1 cellular context compared by ENCODE assay signal in the genomic region with DNA sequence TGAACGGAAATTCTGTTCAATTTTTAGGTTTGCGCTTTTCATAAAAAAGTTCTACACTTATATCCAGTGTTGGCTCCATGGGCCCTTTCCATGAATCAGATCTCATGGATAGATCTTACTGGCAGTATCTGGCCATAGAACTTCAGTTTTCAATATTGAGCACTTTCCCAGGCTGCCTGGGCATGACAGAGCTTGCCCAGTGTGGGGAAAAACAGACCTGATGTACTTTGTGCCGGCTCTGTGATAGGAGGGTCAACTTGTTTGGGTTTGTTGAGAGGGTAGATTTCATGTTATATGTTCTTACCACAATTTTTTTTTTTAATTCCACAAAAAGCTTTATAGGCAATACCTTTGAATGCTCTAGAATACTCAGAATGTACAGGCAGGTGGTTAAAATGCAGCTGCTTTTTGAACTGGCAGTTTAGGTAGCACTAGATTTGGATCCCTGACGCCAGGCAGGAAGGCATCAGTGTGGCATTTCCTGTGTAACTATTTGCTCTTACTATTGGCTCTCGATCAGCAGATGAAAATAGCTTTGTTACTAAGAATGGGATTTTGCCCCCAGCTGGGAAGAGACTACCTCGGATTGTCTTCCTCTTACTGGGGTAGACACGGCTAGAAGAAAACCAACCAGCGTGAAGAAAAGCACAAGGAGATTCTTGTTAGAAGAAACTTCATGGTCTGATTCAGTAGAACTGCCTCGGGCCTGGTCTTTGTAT.
TF ChIP-seq lines count a peak whose summit lies in the region.

No MANE protein-coding gene starts in this region.

TF ChIP-seq in GM12878, 131 proteins besides CTCF, POLR2A, EP300 and RAD21 (continued from another document):
- TF ChIP-seq, protein P1, sequence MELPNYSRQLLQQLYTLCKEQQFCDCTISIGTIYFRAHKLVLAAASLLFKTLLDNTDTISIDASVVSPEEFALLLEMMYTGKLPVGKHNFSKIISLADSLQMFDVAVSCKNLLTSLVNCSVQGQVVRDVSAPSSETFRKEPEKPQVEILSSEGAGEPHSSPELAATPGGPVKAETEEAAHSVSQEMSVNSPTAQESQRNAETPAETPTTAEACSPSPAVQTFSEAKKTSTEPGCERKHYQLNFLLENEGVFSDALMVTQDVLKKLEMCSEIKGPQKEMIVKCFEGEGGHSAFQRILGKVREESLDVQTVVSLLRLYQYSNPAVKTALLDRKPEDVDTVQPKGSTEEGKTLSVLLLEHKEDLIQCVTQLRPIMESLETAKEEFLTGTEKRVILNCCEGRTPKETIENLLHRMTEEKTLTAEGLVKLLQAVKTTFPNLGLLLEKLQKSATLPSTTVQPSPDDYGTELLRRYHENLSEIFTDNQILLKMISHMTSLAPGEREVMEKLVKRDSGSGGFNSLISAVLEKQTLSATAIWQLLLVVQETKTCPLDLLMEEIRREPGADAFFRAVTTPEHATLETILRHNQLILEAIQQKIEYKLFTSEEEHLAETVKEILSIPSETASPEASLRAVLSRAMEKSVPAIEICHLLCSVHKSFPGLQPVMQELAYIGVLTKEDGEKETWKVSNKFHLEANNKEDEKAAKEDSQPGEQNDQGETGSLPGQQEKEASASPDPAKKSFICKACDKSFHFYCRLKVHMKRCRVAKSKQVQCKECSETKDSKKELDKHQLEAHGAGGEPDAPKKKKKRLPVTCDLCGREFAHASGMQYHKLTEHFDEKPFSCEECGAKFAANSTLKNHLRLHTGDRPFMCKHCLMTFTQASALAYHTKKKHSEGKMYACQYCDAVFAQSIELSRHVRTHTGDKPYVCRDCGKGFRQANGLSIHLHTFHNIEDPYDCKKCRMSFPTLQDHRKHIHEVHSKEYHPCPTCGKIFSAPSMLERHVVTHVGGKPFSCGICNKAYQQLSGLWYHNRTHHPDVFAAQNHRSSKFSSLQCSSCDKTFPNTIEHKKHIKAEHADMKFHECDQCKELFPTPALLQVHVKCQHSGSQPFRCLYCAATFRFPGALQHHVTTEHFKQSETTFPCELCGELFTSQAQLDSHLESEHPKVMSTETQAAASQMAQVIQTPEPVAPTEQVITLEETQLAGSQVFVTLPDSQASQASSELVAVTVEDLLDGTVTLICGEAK (IDR thresholded peaks at IDR 0.05; ENCODE audit: borderline replicate concordance) = peak; percentile 79
- no peak; the same call in 1 of the 2 replicates for TF ChIP-seq CREM (IDR thresholded peaks at IDR 0.05; ENCODE audit: low read depth)
- TF ChIP-seq, protein P2, sequence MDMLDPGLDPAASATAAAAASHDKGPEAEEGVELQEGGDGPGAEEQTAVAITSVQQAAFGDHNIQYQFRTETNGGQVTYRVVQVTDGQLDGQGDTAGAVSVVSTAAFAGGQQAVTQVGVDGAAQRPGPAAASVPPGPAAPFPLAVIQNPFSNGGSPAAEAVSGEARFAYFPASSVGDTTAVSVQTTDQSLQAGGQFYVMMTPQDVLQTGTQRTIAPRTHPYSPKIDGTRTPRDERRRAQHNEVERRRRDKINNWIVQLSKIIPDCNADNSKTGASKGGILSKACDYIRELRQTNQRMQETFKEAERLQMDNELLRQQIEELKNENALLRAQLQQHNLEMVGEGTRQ (IDR thresholded peaks at IDR 0.05; ENCODE audit: borderline replicate concordance, low read depth, low read length) = no peak
- TF ChIP-seq YBX1 (IDR thresholded peaks at IDR 0.05) = no peak
- no peak for TF ChIP-seq BRCA1 (IDR thresholded peaks at IDR 0.05; ENCODE audit: low read depth, low read length)
- no peak for TF ChIP-seq SREBF2 (IDR thresholded peaks at IDR 0.05; ENCODE audit: low read length)
- TF ChIP-seq, protein P3, sequence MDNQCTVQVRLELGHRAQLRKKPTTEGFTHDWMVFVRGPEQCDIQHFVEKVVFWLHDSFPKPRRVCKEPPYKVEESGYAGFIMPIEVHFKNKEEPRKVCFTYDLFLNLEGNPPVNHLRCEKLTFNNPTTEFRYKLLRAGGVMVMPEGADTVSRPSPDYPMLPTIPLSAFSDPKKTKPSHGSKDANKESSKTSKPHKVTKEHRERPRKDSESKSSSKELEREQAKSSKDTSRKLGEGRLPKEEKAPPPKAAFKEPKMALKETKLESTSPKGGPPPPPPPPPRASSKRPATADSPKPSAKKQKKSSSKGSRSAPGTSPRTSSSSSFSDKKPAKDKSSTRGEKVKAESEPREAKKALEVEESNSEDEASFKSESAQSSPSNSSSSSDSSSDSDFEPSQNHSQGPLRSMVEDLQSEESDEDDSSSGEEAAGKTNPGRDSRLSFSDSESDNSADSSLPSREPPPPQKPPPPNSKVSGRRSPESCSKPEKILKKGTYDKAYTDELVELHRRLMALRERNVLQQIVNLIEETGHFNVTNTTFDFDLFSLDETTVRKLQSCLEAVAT (IDR thresholded peaks at IDR 0.05) = 0 out of 2 replicates have a peak, but pooled peaks have one; percentile 19
- peak; percentile 76 for TF ChIP-seq MEF2A (IDR thresholded peaks at IDR 0.05; ENCODE audit: insufficient read depth, low read depth, low read length)
- TF ChIP-seq, protein P4, sequence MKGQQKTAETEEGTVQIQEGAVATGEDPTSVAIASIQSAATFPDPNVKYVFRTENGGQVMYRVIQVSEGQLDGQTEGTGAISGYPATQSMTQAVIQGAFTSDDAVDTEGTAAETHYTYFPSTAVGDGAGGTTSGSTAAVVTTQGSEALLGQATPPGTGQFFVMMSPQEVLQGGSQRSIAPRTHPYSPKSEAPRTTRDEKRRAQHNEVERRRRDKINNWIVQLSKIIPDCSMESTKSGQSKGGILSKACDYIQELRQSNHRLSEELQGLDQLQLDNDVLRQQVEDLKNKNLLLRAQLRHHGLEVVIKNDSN (IDR thresholded peaks at IDR 0.05; ENCODE audit: borderline replicate concordance, extremely low read length, insufficient read depth, low read depth, low read length) = no peak
